ENCODE assay signal across 6 cellular contexts in genomic region chr2:146081459-146081858, GRCh38.
"Had no signal": no experiment of that assay in that cellular context is flagged by ENCODE, and none has a peak within 500 bp of the region (broad histone marks: within the 10 kb centered on the region; RNA-seq: fewer than 3 reads in every experiment).

No MANE protein-coding gene starts in this region.

- DNase-seq: IMR-90, KBM-7, KG1 had no signal

- H3K27ac ChIP-seq: HL-60, KMS-11 had no signal

- H3K9ac ChIP-seq: KMS-11 had no signal

- FAIRE-seq: HTR-8/SVneo had no signal

- H3K4me2 ChIP-seq: KMS-11 had no signal
